ENCODE assay signal across 26 cellular contexts in the genomic region with DNA sequence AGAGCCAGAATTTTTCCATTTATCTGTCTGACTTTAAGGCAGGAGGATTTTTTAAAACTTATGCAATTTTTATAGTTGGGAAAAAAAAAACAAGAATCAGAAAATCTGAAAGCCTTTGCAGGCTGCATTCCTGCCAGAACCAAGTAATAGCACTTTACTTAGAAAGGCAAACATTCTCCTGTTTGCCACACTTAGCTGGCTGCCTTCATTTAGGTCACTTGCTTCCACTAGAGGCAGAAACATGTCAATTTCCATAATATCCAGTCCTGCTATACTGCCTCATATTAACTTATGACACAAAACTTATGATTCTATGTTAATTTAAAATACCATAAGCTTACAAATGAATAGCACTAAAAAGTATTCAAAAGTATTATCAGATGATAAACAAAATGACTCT.
DNase-seq lines count a peak whose midpoint lies in the region; ATAC-seq and TF ChIP-seq lines count a peak whose summit lies in the region.
"Had no signal": no experiment of that assay in that cellular context is flagged by ENCODE, and none has a peak within 500 bp of the region (broad histone marks: within the 10 kb centered on the region; RNA-seq: fewer than 3 reads in every experiment).

No MANE protein-coding gene starts in this region.

- POLR2A ChIA-PET in BJ (lab: Charles Lee), result interaction anchor here (0.7 kb wide), 1 partner anchor 58 kb away, joined by 4 read pairs; no protein-coding TSS in a partner anchor
- POLR2A ChIA-PET in activated CD4-positive, alpha-beta T cell treated with anti-CD3 and anti-CD28 coated beads, Interleukin-2, amount 10 ng/mL, durations not matched to agents 7 days and 5 days (lab: Charles Lee), result no interaction called here

- no peak overlapping the region for H3K27ac Mint-ChIP-seq in endodermal cell
- H3K27ac Mint-ChIP-seq in progenitor cell of endocrine pancreas, result no peak overlapping the region
- H3K27ac Mint-ChIP-seq in activated CD4-positive, alpha-beta T cell treated with anti-CD3 and anti-CD28 coated beads, Interleukin-2, amount 10 ng/mL, durations not matched to agents 7 days and 5 days, result no peak overlapping the region
- H3K27ac Mint-ChIP-seq: CD14-positive monocyte; CD8-positive, alpha-beta memory T cell; IgD-negative memory B cell had no signal

- H3K4me1 Mint-ChIP-seq in endodermal cell, result peaks cover 12% of the 10 kb centered on the region
- H3K4me1 Mint-ChIP-seq in progenitor cell of endocrine pancreas (ENCODE audit: low read depth), result peaks cover 2% of the 10 kb centered on the region
- H3K4me1 Mint-ChIP-seq in activated CD4-positive, alpha-beta T cell treated with anti-CD3 and anti-CD28 coated beads, Interleukin-2, amount 10 ng/mL, durations not matched to agents 7 days and 5 days, result no peaks in the 10 kb centered on the region
- H3K4me1 Mint-ChIP-seq: CD14-positive monocyte; CD8-positive, alpha-beta memory T cell; IgD-negative memory B cell had no signal

- H3K4me3 ChIP-seq in BJ (ENCODE audit: low read depth, low read length) (no peak overlapping the region), endodermal cell (ENCODE audit: low read length) (no peak overlapping the region)
- H3K4me3 ChIP-seq: SK-N-MC had no signal

- H3K4me1 ChIP-seq in endodermal cell (ENCODE audit: control insufficient read depth, insufficient read depth, low read length), result no peaks in the 10 kb centered on the region

- H3K36me3 Mint-ChIP-seq in endodermal cell (ENCODE audit: low read depth), result no peaks in the 10 kb centered on the region
- no peaks in the 10 kb centered on the region for H3K36me3 Mint-ChIP-seq in progenitor cell of endocrine pancreas (ENCODE audit: insufficient read depth)
- H3K36me3 Mint-ChIP-seq in activated CD4-positive, alpha-beta T cell treated with anti-CD3 and anti-CD28 coated beads, Interleukin-2, amount 10 ng/mL, durations not matched to agents 7 days and 5 days (ENCODE audit: low read depth), result no peaks in the 10 kb centered on the region
- H3K36me3 Mint-ChIP-seq: CD14-positive monocyte; CD8-positive, alpha-beta memory T cell; IgD-negative memory B cell had no signal

- H3K9me3 Mint-ChIP-seq in endodermal cell, result no peaks in the 10 kb centered on the region
- H3K9me3 Mint-ChIP-seq in progenitor cell of endocrine pancreas (ENCODE audit: low read depth), result no peaks in the 10 kb centered on the region
- H3K9me3 Mint-ChIP-seq in activated CD4-positive, alpha-beta T cell treated with anti-CD3 and anti-CD28 coated beads, Interleukin-2, amount 10 ng/mL, durations not matched to agents 7 days and 5 days, result no peaks in the 10 kb centered on the region
- H3K9me3 Mint-ChIP-seq: IgD-negative memory B cell had no signal

- H3K27ac ChIP-seq in endodermal cell (ENCODE audit: low read depth, low read length), result no peak overlapping the region
- H3K27ac ChIP-seq: HL-60, KMS-11, SK-N-MC had no signal

- H3K9me3 ChIP-seq in endodermal cell (ENCODE audit: control insufficient read depth, low read length), result no peaks in the 10 kb centered on the region

- H3K27me3 ChIP-seq in BJ (ENCODE audit: control insufficient read depth, insufficient read depth, low read length) (no peaks in the 10 kb centered on the region), endodermal cell (ENCODE audit: control insufficient read depth, insufficient read depth, low read length, poor library complexity, severe bottlenecking) (no peaks in the 10 kb centered on the region)

- H3K4me3 Mint-ChIP-seq in endodermal cell, result no peak overlapping the region
- H3K4me3 Mint-ChIP-seq in progenitor cell of endocrine pancreas (ENCODE audit: low read depth), result no peak overlapping the region
- H3K4me3 Mint-ChIP-seq in activated CD4-positive, alpha-beta T cell treated with anti-CD3 and anti-CD28 coated beads, Interleukin-2, amount 10 ng/mL, durations not matched to agents 7 days and 5 days, result no peak overlapping the region
- H3K4me3 Mint-ChIP-seq: CD14-positive monocyte; CD8-positive, alpha-beta memory T cell; IgD-negative memory B cell had no signal

- no peak for DNase-seq in BJ (ENCODE audit: low read depth)
- peak; percentile 1 for DNase-seq in NCI-H69 (lab: John Stamatoyannopoulos, UW)
- DNase-seq in endodermal cell, result no peak
- DNase-seq in progenitor cell of endocrine pancreas (ENCODE audit: low spot score, unreplicated experiment), result no peak
- no peak for DNase-seq in NCI-H526 (lab: John Stamatoyannopoulos, UW)
- DNase-seq in activated CD4-positive, alpha-beta T cell treated with anti-CD3 and anti-CD28 coated beads, Interleukin-2, amount 10 ng/mL, durations not matched to agents 7 days and 5 days, result no peak
- DNase-seq: CD8-positive, alpha-beta memory T cell; DMS 273 treated with DMSO at 0.1 percent for 48 hours; DND-41; NCI-H1048; NCI-H1417; NCI-H1694; NCI-H2029 treated with DMSO at 0.1 percent for 48 hours; NCI-H2171; NCI-H226; NCI-H510A; NCI-H774; SHP77 treated with DMSO at 0.1 percent for 48 hours had no signal

- CTCF ChIA-PET in BJ (lab: Yijun Ruan, JAX), result no interaction called here
- CTCF ChIA-PET in activated CD4-positive, alpha-beta T cell treated with anti-CD3 and anti-CD28 coated beads, Interleukin-2, amount 10 ng/mL, durations not matched to agents 7 days and 5 days (lab: Charles Lee), result no interaction called here

- TF ChIP-seq CTCF in BJ (IDR thresholded peaks at IDR 0.05; ENCODE audit: insufficient read depth, low read depth, low read length) (0 out of 2 replicates have a peak, but pooled peaks have one; percentile 11), endodermal cell (conservative IDR thresholded peaks at IDR 0.05) (peak; percentile 50), progenitor cell of endocrine pancreas (IDR thresholded peaks at IDR 0.05; ENCODE audit: unreplicated experiment) (peak; percentile 15)

- H3K27me3 Mint-ChIP-seq in endodermal cell (ENCODE audit: insufficient read depth) (peaks cover 6% of the 10 kb centered on the region), progenitor cell of endocrine pancreas (no peaks in the 10 kb centered on the region)
- H3K27me3 Mint-ChIP-seq in activated CD4-positive, alpha-beta T cell treated with anti-CD3 and anti-CD28 coated beads, Interleukin-2, amount 10 ng/mL, durations not matched to agents 7 days and 5 days, result no peaks in the 10 kb centered on the region
- H3K27me3 Mint-ChIP-seq: CD8-positive, alpha-beta memory T cell; IgD-negative memory B cell had no signal

- no peak overlapping the region for H3K9ac ChIP-seq in endodermal cell (ENCODE audit: extremely low read depth, low read length, poor library complexity, severe bottlenecking)
- H3K9ac ChIP-seq: KMS-11 had no signal

- H3K36me3 ChIP-seq in BJ (ENCODE audit: control insufficient read depth, insufficient read depth, low read length) (no peaks in the 10 kb centered on the region), endodermal cell (ENCODE audit: control insufficient read depth, insufficient read depth, low read length) (no peaks in the 10 kb centered on the region)

- no peak for ATAC-seq in HG02798 (IDR thresholded peaks at IDR 0.05; ENCODE audit: poor library complexity, unreplicated experiment)
- ATAC-seq: HCT116, Panc1 had no signal
